ENCODE assay signal across 1 cellular context in genomic region chr14:95489163-95489887, GRCh38.
TF ChIP-seq lines count a peak whose summit lies in the region.

No MANE protein-coding gene starts in this region.

TF ChIP-seq in HepG2, 621 proteins besides CTCF, POLR2A, EP300 and RAD21 (continued from another document and continues in another):
- TF ChIP-seq, protein P1, sequence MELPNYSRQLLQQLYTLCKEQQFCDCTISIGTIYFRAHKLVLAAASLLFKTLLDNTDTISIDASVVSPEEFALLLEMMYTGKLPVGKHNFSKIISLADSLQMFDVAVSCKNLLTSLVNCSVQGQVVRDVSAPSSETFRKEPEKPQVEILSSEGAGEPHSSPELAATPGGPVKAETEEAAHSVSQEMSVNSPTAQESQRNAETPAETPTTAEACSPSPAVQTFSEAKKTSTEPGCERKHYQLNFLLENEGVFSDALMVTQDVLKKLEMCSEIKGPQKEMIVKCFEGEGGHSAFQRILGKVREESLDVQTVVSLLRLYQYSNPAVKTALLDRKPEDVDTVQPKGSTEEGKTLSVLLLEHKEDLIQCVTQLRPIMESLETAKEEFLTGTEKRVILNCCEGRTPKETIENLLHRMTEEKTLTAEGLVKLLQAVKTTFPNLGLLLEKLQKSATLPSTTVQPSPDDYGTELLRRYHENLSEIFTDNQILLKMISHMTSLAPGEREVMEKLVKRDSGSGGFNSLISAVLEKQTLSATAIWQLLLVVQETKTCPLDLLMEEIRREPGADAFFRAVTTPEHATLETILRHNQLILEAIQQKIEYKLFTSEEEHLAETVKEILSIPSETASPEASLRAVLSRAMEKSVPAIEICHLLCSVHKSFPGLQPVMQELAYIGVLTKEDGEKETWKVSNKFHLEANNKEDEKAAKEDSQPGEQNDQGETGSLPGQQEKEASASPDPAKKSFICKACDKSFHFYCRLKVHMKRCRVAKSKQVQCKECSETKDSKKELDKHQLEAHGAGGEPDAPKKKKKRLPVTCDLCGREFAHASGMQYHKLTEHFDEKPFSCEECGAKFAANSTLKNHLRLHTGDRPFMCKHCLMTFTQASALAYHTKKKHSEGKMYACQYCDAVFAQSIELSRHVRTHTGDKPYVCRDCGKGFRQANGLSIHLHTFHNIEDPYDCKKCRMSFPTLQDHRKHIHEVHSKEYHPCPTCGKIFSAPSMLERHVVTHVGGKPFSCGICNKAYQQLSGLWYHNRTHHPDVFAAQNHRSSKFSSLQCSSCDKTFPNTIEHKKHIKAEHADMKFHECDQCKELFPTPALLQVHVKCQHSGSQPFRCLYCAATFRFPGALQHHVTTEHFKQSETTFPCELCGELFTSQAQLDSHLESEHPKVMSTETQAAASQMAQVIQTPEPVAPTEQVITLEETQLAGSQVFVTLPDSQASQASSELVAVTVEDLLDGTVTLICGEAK (IDR thresholded peaks at IDR 0.05), result no peak
- TF ChIP-seq, protein P1 (CRISPR knock-in tag; IDR thresholded peaks at IDR 0.05), result no peak
- TF ChIP-seq GMEB2 (CRISPR knock-in tag; IDR thresholded peaks at IDR 0.05; ENCODE audit: low read depth), result no peak
- no peak for TF ChIP-seq HDAC1 (CRISPR knock-in tag; IDR thresholded peaks at IDR 0.05)
- TF ChIP-seq, protein P2, sequence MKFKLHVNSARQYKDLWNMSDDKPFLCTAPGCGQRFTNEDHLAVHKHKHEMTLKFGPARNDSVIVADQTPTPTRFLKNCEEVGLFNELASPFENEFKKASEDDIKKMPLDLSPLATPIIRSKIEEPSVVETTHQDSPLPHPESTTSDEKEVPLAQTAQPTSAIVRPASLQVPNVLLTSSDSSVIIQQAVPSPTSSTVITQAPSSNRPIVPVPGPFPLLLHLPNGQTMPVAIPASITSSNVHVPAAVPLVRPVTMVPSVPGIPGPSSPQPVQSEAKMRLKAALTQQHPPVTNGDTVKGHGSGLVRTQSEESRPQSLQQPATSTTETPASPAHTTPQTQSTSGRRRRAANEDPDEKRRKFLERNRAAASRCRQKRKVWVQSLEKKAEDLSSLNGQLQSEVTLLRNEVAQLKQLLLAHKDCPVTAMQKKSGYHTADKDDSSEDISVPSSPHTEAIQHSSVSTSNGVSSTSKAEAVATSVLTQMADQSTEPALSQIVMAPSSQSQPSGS (CRISPR knock-in tag; IDR thresholded peaks at IDR 0.05), result no peak
- TF ChIP-seq MAX (IDR thresholded peaks at IDR 0.05), result 0 out of 2 replicates have a peak, but pooled peaks have one; percentile 44
- no peak for TF ChIP-seq KAT2B (IDR thresholded peaks at IDR 0.05; ENCODE audit: borderline replicate concordance, low read depth, low read length)
- TF ChIP-seq ZNF512B (CRISPR knock-in tag; IDR thresholded peaks at IDR 0.05; ENCODE audit: borderline replicate concordance), result no peak
- TF ChIP-seq MAFF (IDR thresholded peaks at IDR 0.05; ENCODE audit: low read depth, low read length), result no peak
- TF ChIP-seq ZNF790 (CRISPR knock-in tag; IDR thresholded peaks at IDR 0.05; ENCODE audit: borderline replicate concordance), result no peak
- TF ChIP-seq NFYB (CRISPR knock-in tag; IDR thresholded peaks at IDR 0.05), result no peak
- no peak for TF ChIP-seq SOX13 (IDR thresholded peaks at IDR 0.05)
- peak in 1 of 2 experiments; percentile 52; a peak in 1 of 4 replicates for TF ChIP-seq SOX13 (CRISPR knock-in tag; conservative IDR thresholded peaks at IDR 0.05 in 1 of 2, IDR thresholded peaks at IDR 0.05 in 1 of 2)
- TF ChIP-seq SMAD1 (CRISPR knock-in tag; IDR thresholded peaks at IDR 0.05; ENCODE audit: borderline replicate concordance, low read depth), result no peak
- TF ChIP-seq ZNF232 (CRISPR knock-in tag; IDR thresholded peaks at IDR 0.05; ENCODE audit: borderline replicate concordance), result no peak
- TF ChIP-seq NR2C2 (CRISPR knock-in tag; IDR thresholded peaks at IDR 0.05; ENCODE audit: borderline replicate concordance), result no peak
- TF ChIP-seq, protein P3, sequence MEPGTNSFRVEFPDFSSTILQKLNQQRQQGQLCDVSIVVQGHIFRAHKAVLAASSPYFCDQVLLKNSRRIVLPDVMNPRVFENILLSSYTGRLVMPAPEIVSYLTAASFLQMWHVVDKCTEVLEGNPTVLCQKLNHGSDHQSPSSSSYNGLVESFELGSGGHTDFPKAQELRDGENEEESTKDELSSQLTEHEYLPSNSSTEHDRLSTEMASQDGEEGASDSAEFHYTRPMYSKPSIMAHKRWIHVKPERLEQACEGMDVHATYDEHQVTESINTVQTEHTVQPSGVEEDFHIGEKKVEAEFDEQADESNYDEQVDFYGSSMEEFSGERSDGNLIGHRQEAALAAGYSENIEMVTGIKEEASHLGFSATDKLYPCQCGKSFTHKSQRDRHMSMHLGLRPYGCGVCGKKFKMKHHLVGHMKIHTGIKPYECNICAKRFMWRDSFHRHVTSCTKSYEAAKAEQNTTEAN (CRISPR knock-in tag; conservative IDR thresholded peaks at IDR 0.05), result 0 out of 2 replicates have a peak, but pooled peaks have one; percentile 17
- no peak for TF ChIP-seq ZNF709 (CRISPR knock-in tag; IDR thresholded peaks at IDR 0.05)
- TF ChIP-seq ZNF761 (CRISPR knock-in tag; conservative IDR thresholded peaks at IDR 0.05), result no peak
- TF ChIP-seq KAT8 (CRISPR knock-in tag; IDR thresholded peaks at IDR 0.05), result no peak
- TF ChIP-seq, protein P4, sequence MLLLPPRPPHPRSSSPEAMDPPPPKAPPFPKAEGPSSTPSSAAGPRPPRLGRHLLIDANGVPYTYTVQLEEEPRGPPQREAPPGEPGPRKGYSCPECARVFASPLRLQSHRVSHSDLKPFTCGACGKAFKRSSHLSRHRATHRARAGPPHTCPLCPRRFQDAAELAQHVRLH (CRISPR knock-in tag; IDR thresholded peaks at IDR 0.05; ENCODE audit: borderline replicate concordance, low read depth), result no peak
- TF ChIP-seq ZBTB26 (CRISPR knock-in tag; IDR thresholded peaks at IDR 0.05; ENCODE audit: borderline replicate concordance), result no peak
- TF ChIP-seq ZUFSP (CRISPR knock-in tag; IDR thresholded peaks at IDR 0.05; ENCODE audit: borderline replicate concordance), result no peak
- TF ChIP-seq ZSCAN22 (CRISPR knock-in tag; IDR thresholded peaks at IDR 0.05), result no peak
- TF ChIP-seq SNAPC5 (CRISPR knock-in tag; IDR thresholded peaks at IDR 0.05; ENCODE audit: borderline replicate concordance), result no peak
- TF ChIP-seq KLF16 (CRISPR knock-in tag; IDR thresholded peaks at IDR 0.05), result no peak
- no peak for TF ChIP-seq SNRNP70 (IDR thresholded peaks at IDR 0.05; ENCODE audit: low read depth, low read length)
- TF ChIP-seq ZNF773 (CRISPR knock-in tag; IDR thresholded peaks at IDR 0.05; ENCODE audit: borderline replicate concordance), result no peak
- no peak for TF ChIP-seq ZNF816 (CRISPR knock-in tag; IDR thresholded peaks at IDR 0.05; ENCODE audit: borderline replicate concordance)
- no peak for TF ChIP-seq HDAC2 (CRISPR knock-in tag; IDR thresholded peaks at IDR 0.05)
- 0 out of 2 replicates have a peak, but pooled peaks have one; percentile 34 for TF ChIP-seq RCOR2 (CRISPR knock-in tag; IDR thresholded peaks at IDR 0.05)
- no peak for TF ChIP-seq ZZZ3 (CRISPR knock-in tag; IDR thresholded peaks at IDR 0.05; ENCODE audit: borderline replicate concordance)
- TF ChIP-seq NFATC3 (CRISPR knock-in tag; IDR thresholded peaks at IDR 0.05), result no peak
- TF ChIP-seq, protein P5, sequence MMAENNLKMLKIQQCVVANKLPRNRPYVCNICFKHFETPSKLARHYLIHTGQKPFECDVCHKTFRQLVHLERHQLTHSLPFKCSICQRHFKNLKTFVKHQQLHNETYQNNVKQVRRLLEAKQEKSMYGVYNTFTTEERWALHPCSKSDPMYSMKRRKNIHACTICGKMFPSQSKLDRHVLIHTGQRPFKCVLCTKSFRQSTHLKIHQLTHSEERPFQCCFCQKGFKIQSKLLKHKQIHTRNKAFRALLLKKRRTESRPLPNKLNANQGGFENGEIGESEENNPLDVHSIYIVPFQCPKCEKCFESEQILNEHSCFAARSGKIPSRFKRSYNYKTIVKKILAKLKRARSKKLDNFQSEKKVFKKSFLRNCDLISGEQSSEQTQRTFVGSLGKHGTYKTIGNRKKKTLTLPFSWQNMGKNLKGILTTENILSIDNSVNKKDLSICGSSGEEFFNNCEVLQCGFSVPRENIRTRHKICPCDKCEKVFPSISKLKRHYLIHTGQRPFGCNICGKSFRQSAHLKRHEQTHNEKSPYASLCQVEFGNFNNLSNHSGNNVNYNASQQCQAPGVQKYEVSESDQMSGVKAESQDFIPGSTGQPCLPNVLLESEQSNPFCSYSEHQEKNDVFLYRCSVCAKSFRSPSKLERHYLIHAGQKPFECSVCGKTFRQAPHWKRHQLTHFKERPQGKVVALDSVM (CRISPR knock-in tag; IDR thresholded peaks at IDR 0.05), result no peak
- no peak for TF ChIP-seq ELF4 (CRISPR knock-in tag; IDR thresholded peaks at IDR 0.05; ENCODE audit: borderline replicate concordance)
- no peak for TF ChIP-seq ZNF124 (CRISPR knock-in tag; IDR thresholded peaks at IDR 0.05)
- TF ChIP-seq HNRNPLL (IDR thresholded peaks at IDR 0.05; ENCODE audit: low read depth, low read length, poor library complexity, severe bottlenecking), result no peak
